ENCODE assay signal across 9 cellular contexts in the genomic region with DNA sequence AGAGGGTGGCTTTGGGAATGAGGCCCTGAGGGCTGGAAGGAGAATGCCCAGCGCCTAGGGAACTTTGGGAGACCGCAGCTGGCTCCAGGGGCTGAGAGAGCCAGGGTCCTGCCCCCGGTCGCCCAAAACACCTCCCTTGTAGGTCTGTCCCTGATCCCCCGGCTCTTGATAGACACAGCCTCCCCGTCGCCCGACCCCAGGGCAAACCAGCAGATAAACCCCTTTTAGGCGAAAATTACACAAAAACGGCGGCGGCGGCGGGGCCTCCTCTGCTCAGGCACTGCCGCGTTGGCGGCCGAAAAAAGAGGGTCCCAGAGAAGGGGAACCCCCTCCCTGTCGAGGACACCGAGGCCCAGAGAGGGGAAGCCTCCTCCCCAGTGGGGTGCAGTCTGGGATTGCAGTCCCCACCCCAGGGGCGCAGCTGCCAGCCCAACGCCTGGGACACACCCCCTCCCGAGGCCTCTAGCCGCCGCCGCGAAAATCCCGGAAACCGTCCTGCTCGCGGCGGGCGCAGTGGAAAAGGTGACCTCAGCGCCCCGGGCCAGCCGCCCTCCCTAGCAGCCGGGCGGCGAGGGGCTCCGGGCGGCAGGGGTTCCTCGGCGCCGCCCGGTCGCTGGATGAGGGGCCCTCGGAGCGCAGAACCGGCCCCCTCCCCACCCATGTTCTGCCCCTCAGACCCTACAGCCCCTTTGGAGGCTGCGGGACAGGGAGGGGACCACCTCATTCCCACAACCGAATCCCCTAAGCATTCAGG. TPM values are rescaled to one million over a fixed set of nuclear protein-coding genes. Genes with fewer than 3 reads are reported as not detected.
DNase-seq lines count a peak whose midpoint lies in the region; ATAC-seq, FAIRE-seq and TF ChIP-seq lines count a peak whose summit lies in the region.
"Had no signal": no experiment of that assay in that cellular context is flagged by ENCODE, and none has a peak within 500 bp of the region (broad histone marks: within the 10 kb centered on the region; RNA-seq: fewer than 3 reads in every experiment).

No MANE protein-coding gene starts in this region.

- H2BK12ac ChIP-seq in H1 (ENCODE audit: low read depth, low read length): no peak overlapping the region; the same call in 1 of the 2 replicates

- H3K9ac ChIP-seq in ES-I3 (ENCODE audit: low read depth, low read length): peak overlapping the region; percentile 38; the same call in 1 of the 2 replicates
- H3K9ac ChIP-seq in MM.1S (ENCODE audit: low read length): no peak overlapping the region
- no peak overlapping the region for H3K9ac ChIP-seq in H1 (replicated peaks in 1 of 4; ENCODE audit: extremely low read depth in 1 of 4, low read depth in 3 of 4, low read length in 3 of 4)
- H3K9ac ChIP-seq in parathyroid adenoma: no peak overlapping the region

- no peak overlapping the region for H4K5ac ChIP-seq in H1 (ENCODE audit: insufficient read length, low read depth, low read length)

- peaks cover 3% of the 10 kb centered on the region for H3K4me1 ChIP-seq in ES-I3 (ENCODE audit: insufficient read depth, low read length)
- no peaks in the 10 kb centered on the region for H3K4me1 ChIP-seq in MM.1S (ENCODE audit: low read length)
- peaks cover 0 to 41% (median 23%) of the 10 kb centered on the region in 4 experiments; a peak in 6 of 7 replicates for H3K4me1 ChIP-seq in H1 (replicated peaks in 1 of 4; ENCODE audit: control insufficient read depth in 3 of 4, insufficient read depth in 4 of 4, low read length in 3 of 4)
- no peaks in the 10 kb centered on the region for H3K4me1 ChIP-seq in parathyroid adenoma

- POLR2A ChIA-PET in H1 (lab: Charles Lee; ENCODE audit: partially characterized antibody): interaction anchor here (1.1 to 4.0 kb wide), 3 partner anchors 8 to 276 kb away, joined by 3 to 20 read pairs (median 5); no protein-coding TSS in a partner anchor

- no peaks in the 10 kb centered on the region for H3K36me3 ChIP-seq in ES-I3 (ENCODE audit: insufficient read depth, low read length)
- H3K36me3 ChIP-seq in MM.1S (replicated peaks; ENCODE audit: insufficient read depth, low read length): no peaks in the 10 kb centered on the region
- peaks cover 0 to 13% (median 0%) of the 10 kb centered on the region in 4 experiments; a peak in 1 of 8 replicates for H3K36me3 ChIP-seq in H1 (ENCODE audit: control insufficient read depth in 2 of 4, insufficient read depth in 4 of 4, low read length in 3 of 4)
- no peaks in the 10 kb centered on the region for H3K36me3 ChIP-seq in parathyroid adenoma (ENCODE audit: control insufficient read depth, insufficient read depth, low read length)

- peak overlapping the region; percentile 46; the same call in 1 of the 2 replicates for H2BK15ac ChIP-seq in H1 (ENCODE audit: low read length)

- no peak overlapping the region for H4K91ac ChIP-seq in H1 (replicated peaks; ENCODE audit: insufficient read length, low read length)

- H3F3A ChIP-seq in MM.1S (ENCODE audit: insufficient read depth, low read length): no peaks in the 10 kb centered on the region

- peak overlapping the region; percentile 87 for H3K4me2 ChIP-seq in MM.1S (ENCODE audit: low read depth, low read length)
- peak overlapping the region; percentile 83 to 85 for H3K4me2 ChIP-seq in H1 (ENCODE audit: insufficient read depth in 1 of 2, low read depth in 2 of 2, low read length in 2 of 2)
- peak overlapping the region; percentile 43 for H3K4me2 ChIP-seq in parathyroid adenoma (ENCODE audit: low read length)

- TF ChIP-seq EP300 in H1 (IDR thresholded peaks at IDR 0.05; ENCODE audit: borderline replicate concordance in 1 of 2, low read depth in 2 of 2, low read length in 2 of 2): no peak

- no peaks in the 10 kb centered on the region for H3K9me2 ChIP-seq in MM.1S (replicated peaks; ENCODE audit: insufficient read depth, low read length)

- H3K27ac ChIP-seq in MM.1S (ENCODE audit: low read length) (no peak overlapping the region), H1 (ENCODE audit: low read depth, low read length) (no peak overlapping the region), parathyroid adenoma (no peak overlapping the region)

- DNase-seq in MM.1S: no peak
- DNase-seq in H1 (ENCODE audit: low read depth in 1 of 2, low spot score in 2 of 2): peak in 1 of 2 experiments; percentile 75
- DNase-seq in mucosa of gallbladder (ENCODE audit: low spot score): no peak
- no peak for DNase-seq in cortex of kidney (lab: John Stamatoyannopoulos, UW)
- DNase-seq: NCI-H446 treated with DMSO at 0.1 percent for 48 hours had no signal

- H2AFZ ChIP-seq in MM.1S (ENCODE audit: low read length): peak overlapping the region; percentile 58
- 0 out of 2 replicates have a peak overlapping the region, but pooled peaks have one; percentile 22 for H2AFZ ChIP-seq in H1 (ENCODE audit: low read length)
- H2AFZ ChIP-seq in parathyroid adenoma: no peak overlapping the region

- no peak overlapping the region for H3K56ac ChIP-seq in H1 (replicated peaks; ENCODE audit: insufficient read length, low read depth, low read length)

- no peak overlapping the region for H3K4ac ChIP-seq in H1 (replicated peaks; ENCODE audit: insufficient read length, low read depth, low read length)

- H3K18ac ChIP-seq in H1 (ENCODE audit: extremely low read depth, low read length): peak overlapping the region; percentile 71; the same call in 1 of the 2 replicates

- no peak overlapping the region for H2AK5ac ChIP-seq in H1 (ENCODE audit: low read depth, low read length)

- H3K4me3 ChIP-seq in MM.1S (ENCODE audit: low read length): peak overlapping the region; percentile 51
- peak overlapping the region; percentile 1 to 52 (median 16); a peak in 5 of 8 replicates for H3K4me3 ChIP-seq in H1 (ENCODE audit: extremely low read depth in 1 of 4, insufficient read depth in 2 of 4, low read depth in 3 of 4, low read length in 4 of 4)
- no peak overlapping the region for H3K4me3 ChIP-seq in parathyroid adenoma (ENCODE audit: low read depth, low read length)

- no peaks in the 10 kb centered on the region for H3K79me2 ChIP-seq in MM.1S (ENCODE audit: low read length)
- no peaks in the 10 kb centered on the region for H3K79me2 ChIP-seq in H1 (ENCODE audit: control insufficient read depth in 1 of 2, insufficient read depth in 2 of 2, low read length in 2 of 2)
- H3K79me2 ChIP-seq in parathyroid adenoma: no peaks in the 10 kb centered on the region

- H3K23ac ChIP-seq in H1 (ENCODE audit: insufficient read length): no peak overlapping the region

- H2BK120ac ChIP-seq in H1 (replicated peaks; ENCODE audit: low read depth, low read length): no peak overlapping the region

- FAIRE-seq in H1 (lab: Jason Lieb, UNC): no peak

- TF ChIP-seq RAD21 in H1 (IDR thresholded peaks at IDR 0.05 in 1 of 2, conservative IDR thresholded peaks at IDR 0.05 in 1 of 2; ENCODE audit: low read depth in 2 of 2, low read length in 2 of 2): no peak

- no peak overlapping the region; the same call in 1 of the 2 replicates for H2BK5ac ChIP-seq in H1 (ENCODE audit: low read depth, low read length)

- H4K8ac ChIP-seq in H1 (ENCODE audit: extremely low read depth, insufficient read depth, low read length): peak overlapping the region; percentile 14; the same call in 1 of the 2 replicates

- WGBS in H1 (ENCODE audit: extremely low coverage in 1 of 2, insufficient coverage in 1 of 2, insufficient read length in 1 of 2, insufficient replicate concordance in 2 of 2, low coverage in 1 of 2, low lambda C conversion rate in 2 of 2, missing lambda C conversion rate in 1 of 2), 2 experiments: 8% methylated on average over 32 of the region's 51 CpGs; no CpG with 5 or more reads in 1 of the 2 experiments

- no peak for ATAC-seq in GM19455 (IDR thresholded peaks at IDR 0.05; ENCODE audit: unreplicated experiment)

- H3K9me3 ChIP-seq in ES-I3 (ENCODE audit: control insufficient read depth, insufficient read depth, low read length) (no peaks in the 10 kb centered on the region), MM.1S (replicated peaks; ENCODE audit: insufficient read depth, low read length) (no peaks in the 10 kb centered on the region), H1 (ENCODE audit: insufficient read depth in 2 of 2, low read depth in 1 of 2, low read length in 1 of 2) (no peaks in the 10 kb centered on the region; a peak in 1 of 4 replicates), parathyroid adenoma (ENCODE audit: control insufficient read depth, low read length) (no peaks in the 10 kb centered on the region)

- no peaks in the 10 kb centered on the region for H3K79me1 ChIP-seq in H1 (ENCODE audit: low read depth, low read length)

- no peak overlapping the region for H3K14ac ChIP-seq in H1 (ENCODE audit: insufficient read length)

- no peak for TF ChIP-seq POLR2A in H1 (IDR thresholded peaks at IDR 0.05; ENCODE audit: control extremely low read depth in 1 of 2, low read depth in 2 of 2, low read length in 2 of 2)

- no peaks in the 10 kb centered on the region for H4K20me1 ChIP-seq in MM.1S (ENCODE audit: insufficient read depth, low read length)
- H4K20me1 ChIP-seq in H1 (replicated peaks in 1 of 2; ENCODE audit: control insufficient read depth in 1 of 2, insufficient read depth in 2 of 2, low read length in 2 of 2): peaks cover 5 to 35% of the 10 kb centered on the region in 2 experiments

- H3K23me2 ChIP-seq in H1 (ENCODE audit: low read depth, low read length): peaks cover 14% of the 10 kb centered on the region

- TF ChIP-seq CTCF in MM.1S (IDR thresholded peaks at IDR 0.05; ENCODE audit: low read length) (no peak), H1 (IDR thresholded peaks at IDR 0.05; ENCODE audit: control extremely low read depth in 1 of 3, insufficient read depth in 1 of 3, low read depth in 1 of 3, low read length in 3 of 3) (no peak), parathyroid adenoma (IDR thresholded peaks at IDR 0.05) (no peak)

- H3K27me3 ChIP-seq in MM.1S (replicated peaks; ENCODE audit: insufficient read depth, low read length): peaks cover 67% of the 10 kb centered on the region
- H3K27me3 ChIP-seq in H1 (replicated peaks in 1 of 4; ENCODE audit: control insufficient read depth in 3 of 4, extremely low read depth in 1 of 4, insufficient read depth in 3 of 4, low read length in 3 of 4): peaks cover 83 to 93% (median 91%) of the 10 kb centered on the region in 4 experiments
- peaks cover 22% of the 10 kb centered on the region for H3K27me3 ChIP-seq in parathyroid adenoma (ENCODE audit: control insufficient read depth, insufficient read depth, low read length)

- peak overlapping the region; percentile 72; the same call in 1 of the 2 replicates for H2BK20ac ChIP-seq in H1 (ENCODE audit: low read length)

- CTCF ChIA-PET in H1 (lab: Charles Lee; ENCODE audit: partially characterized antibody): interaction anchor here (0.6 to 11.8 kb wide), 7 partner anchors 11 to 405 kb away, joined by 3 to 146 read pairs (median 6); no protein-coding TSS in a partner anchor

RNA-seq across cellular contexts. Expression of a gene that starts 3.1 kb away (rescaled TPM):
- 2.1 and 2.6 TPM in 2 replicates for total RNA-seq in H1 (2021; fragmentation: NEBNext Ultra II Directional; extraction: Animal tissue kit (Norgen Biotek cat#: 25700))
- 0.79 and 1.3 TPM in 2 replicates for polyA plus RNA-seq in H1 (2011; rRNA removed)
- polyA plus RNA-seq in H1 (2011; cell fraction: cytosol; rRNA removed): 1.00 TPM
- polyA plus RNA-seq in H1 (2011; cell fraction: nucleus; rRNA removed): 1.4 TPM
- 0.68 to 0.87 TPM (median 0.76 TPM) in 4 replicates for polyA plus RNA-seq in H1 (2012, experiment 1 of 2)
- polyA plus RNA-seq in H1 (2012, experiment 2 of 2): 0.92 TPM
- 2.3 TPM for polyA plus RNA-seq in H1 (2013, experiment 1 of 2)
- 2.3 TPM for polyA plus RNA-seq in H1 (2013, experiment 2 of 2)
- 0.22 TPM in 1 of 2 replicates, not detected in the other for polyA minus RNA-seq in H1 (2011; rRNA and poly(A)+ RNA removed)
- polyA minus RNA-seq in H1 (2011; cell fraction: cytosol; rRNA and poly(A)+ RNA removed): not detected
- polyA minus RNA-seq in H1 (2011; cell fraction: nucleus; rRNA and poly(A)+ RNA removed): not detected
- 2.9 TPM for total RNA-seq in mucosa of gallbladder
- total RNA-seq: urinary bladder had no signal
- polyA plus RNA-seq: urinary bladder had no signal
